In the genomic region with DNA sequence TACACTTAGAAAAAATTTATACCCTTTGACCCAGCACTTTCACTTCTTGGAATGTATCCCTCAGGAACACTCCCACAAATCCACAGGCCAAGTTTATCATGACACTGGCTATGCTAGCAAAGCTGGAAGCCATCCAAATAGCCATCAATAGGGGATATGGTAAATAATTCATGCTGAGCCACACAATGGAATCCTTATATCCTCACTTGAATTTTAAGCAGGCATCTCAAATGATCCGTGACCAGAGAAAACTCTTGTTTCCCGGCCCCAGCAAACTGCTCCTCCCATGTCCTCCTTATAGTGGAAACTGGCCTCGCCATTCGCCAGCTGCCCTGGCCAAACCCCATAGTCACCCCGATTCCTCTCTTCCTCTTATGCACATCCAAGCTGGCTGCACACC, we compare ENCODE assay signal across 2 cellular contexts.
TF ChIP-seq lines count a peak whose summit lies in the region.

No MANE protein-coding gene starts in this region.

TF ChIP-seq in Ishikawa, 13 proteins besides CTCF, POLR2A, EP300 and RAD21:
- TF ChIP-seq ZBTB7A (IDR thresholded peaks at IDR 0.05; ENCODE audit: low read depth) (no peak), FOXM1 (IDR thresholded peaks at IDR 0.05; ENCODE audit: borderline replicate concordance, low read depth) (no peak), EGR1 (IDR thresholded peaks at IDR 0.05) (no peak), TEAD4 (IDR thresholded peaks at IDR 0.05) (peak; percentile 89), NFIC (IDR thresholded peaks at IDR 0.05) (peak; percentile 100), TCF12 (IDR thresholded peaks at IDR 0.05; ENCODE audit: low read depth) (peak; percentile 91), YY1 (IDR thresholded peaks at IDR 0.05; ENCODE audit: low read depth) (no peak)
- TF ChIP-seq, protein P1, sequence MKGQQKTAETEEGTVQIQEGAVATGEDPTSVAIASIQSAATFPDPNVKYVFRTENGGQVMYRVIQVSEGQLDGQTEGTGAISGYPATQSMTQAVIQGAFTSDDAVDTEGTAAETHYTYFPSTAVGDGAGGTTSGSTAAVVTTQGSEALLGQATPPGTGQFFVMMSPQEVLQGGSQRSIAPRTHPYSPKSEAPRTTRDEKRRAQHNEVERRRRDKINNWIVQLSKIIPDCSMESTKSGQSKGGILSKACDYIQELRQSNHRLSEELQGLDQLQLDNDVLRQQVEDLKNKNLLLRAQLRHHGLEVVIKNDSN (IDR thresholded peaks at IDR 0.05): no peak
- TF ChIP-seq, protein P2, sequence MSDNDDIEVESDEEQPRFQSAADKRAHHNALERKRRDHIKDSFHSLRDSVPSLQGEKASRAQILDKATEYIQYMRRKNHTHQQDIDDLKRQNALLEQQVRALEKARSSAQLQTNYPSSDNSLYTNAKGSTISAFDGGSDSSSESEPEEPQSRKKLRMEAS (IDR thresholded peaks at IDR 0.05): no peak
- TF ChIP-seq, protein P3, sequence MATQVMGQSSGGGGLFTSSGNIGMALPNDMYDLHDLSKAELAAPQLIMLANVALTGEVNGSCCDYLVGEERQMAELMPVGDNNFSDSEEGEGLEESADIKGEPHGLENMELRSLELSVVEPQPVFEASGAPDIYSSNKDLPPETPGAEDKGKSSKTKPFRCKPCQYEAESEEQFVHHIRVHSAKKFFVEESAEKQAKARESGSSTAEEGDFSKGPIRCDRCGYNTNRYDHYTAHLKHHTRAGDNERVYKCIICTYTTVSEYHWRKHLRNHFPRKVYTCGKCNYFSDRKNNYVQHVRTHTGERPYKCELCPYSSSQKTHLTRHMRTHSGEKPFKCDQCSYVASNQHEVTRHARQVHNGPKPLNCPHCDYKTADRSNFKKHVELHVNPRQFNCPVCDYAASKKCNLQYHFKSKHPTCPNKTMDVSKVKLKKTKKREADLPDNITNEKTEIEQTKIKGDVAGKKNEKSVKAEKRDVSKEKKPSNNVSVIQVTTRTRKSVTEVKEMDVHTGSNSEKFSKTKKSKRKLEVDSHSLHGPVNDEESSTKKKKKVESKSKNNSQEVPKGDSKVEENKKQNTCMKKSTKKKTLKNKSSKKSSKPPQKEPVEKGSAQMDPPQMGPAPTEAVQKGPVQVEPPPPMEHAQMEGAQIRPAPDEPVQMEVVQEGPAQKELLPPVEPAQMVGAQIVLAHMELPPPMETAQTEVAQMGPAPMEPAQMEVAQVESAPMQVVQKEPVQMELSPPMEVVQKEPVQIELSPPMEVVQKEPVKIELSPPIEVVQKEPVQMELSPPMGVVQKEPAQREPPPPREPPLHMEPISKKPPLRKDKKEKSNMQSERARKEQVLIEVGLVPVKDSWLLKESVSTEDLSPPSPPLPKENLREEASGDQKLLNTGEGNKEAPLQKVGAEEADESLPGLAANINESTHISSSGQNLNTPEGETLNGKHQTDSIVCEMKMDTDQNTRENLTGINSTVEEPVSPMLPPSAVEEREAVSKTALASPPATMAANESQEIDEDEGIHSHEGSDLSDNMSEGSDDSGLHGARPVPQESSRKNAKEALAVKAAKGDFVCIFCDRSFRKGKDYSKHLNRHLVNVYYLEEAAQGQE (IDR thresholded peaks at IDR 0.05; ENCODE audit: low read depth): peak; percentile 22; the same call in 1 of the 2 replicates

TF ChIP-seq in H1, 55 proteins besides CTCF, POLR2A, EP300 and RAD21:
- TF ChIP-seq, protein P4, sequence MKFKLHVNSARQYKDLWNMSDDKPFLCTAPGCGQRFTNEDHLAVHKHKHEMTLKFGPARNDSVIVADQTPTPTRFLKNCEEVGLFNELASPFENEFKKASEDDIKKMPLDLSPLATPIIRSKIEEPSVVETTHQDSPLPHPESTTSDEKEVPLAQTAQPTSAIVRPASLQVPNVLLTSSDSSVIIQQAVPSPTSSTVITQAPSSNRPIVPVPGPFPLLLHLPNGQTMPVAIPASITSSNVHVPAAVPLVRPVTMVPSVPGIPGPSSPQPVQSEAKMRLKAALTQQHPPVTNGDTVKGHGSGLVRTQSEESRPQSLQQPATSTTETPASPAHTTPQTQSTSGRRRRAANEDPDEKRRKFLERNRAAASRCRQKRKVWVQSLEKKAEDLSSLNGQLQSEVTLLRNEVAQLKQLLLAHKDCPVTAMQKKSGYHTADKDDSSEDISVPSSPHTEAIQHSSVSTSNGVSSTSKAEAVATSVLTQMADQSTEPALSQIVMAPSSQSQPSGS (IDR thresholded peaks at IDR 0.05; ENCODE audit: low read length): 0 out of 2 replicates have a peak, but pooled peaks have one; percentile 22
- TF ChIP-seq TEAD4 (IDR thresholded peaks at IDR 0.05; ENCODE audit: low read depth, low read length) (0 out of 2 replicates have a peak, but pooled peaks have one; percentile 37), NRF1 (IDR thresholded peaks at IDR 0.05; ENCODE audit: low read depth, low read length) (no peak), YY1 (IDR thresholded peaks at IDR 0.05; ENCODE audit: low read depth, low read length) (0 out of 2 replicates have a peak, but pooled peaks have one; percentile 6), SP1 (IDR thresholded peaks at IDR 0.05; ENCODE audit: low read depth, low read length) (peak; percentile 63), NANOG (IDR thresholded peaks at IDR 0.05; ENCODE audit: insufficient read depth, low read depth, low read length, poor library complexity, severe bottlenecking) (peak; percentile 93), KDM1A (IDR thresholded peaks at IDR 0.05; ENCODE audit: borderline replicate concordance, low read length) (no peak), ASH2L (IDR thresholded peaks at IDR 0.05; ENCODE audit: low read length) (peak; percentile 9)
